ENCODE assay signal across 12 cellular contexts in the genomic region with DNA sequence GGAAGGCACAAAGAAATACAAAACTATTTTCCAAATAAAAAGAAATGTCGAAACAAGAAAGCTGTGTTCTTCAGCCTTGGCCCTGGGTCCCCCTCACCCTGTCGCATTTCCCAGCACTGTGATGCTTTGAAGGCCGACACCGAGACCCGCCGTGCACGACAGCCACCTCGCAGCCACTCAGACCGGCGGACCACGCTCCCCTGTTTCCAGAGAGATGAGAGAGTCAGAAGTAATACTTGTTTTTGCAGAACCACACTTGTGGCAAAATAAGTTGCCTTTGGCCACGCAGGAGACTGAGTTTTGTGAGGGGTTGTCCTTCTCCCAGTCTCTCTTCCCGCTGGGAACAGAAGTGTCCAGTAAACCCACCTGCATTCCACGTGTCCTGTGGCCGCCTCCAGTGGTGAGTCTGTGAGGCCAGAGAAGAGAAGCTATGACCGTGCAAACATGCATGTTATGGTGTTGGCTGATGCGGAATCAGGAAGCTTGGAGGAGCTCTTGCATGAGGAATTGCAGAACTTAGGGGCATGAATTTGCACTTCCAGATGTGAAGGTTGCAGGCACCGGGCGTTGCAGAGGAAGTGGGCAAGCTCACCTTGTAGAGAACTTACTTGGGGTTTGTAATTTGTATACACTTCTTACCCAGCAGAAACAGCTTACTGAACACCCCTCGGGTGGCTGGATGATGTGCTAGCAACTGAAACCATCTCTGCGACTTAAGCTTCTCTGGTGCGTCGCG.
"Had no signal": no experiment of that assay in that cellular context is flagged by ENCODE, and none has a peak within 500 bp of the region (broad histone marks: within the 10 kb centered on the region; RNA-seq: fewer than 3 reads in every experiment).

No MANE protein-coding gene starts in this region.

- H3K4me3 Mint-ChIP-seq: activated B cell treated with CpG ODN at 0.5 μM for 24 hours; activated naive CD4-positive, alpha-beta T cell treated with anti-CD3 and anti-CD28 coated beads, Interleukin-2, amount 10 ng/mL, durations not matched to agents 7 days and 5 days; activated T-helper 1 cell treated with anti-CD3 and anti-CD28 coated beads, Interleukin-12 subunit alpha, Interleukin-12 subunit beta, Interleukin-2, Interleukin-4 antibody, amounts not matched to agents 30 ng/mL and 10 ng/mL and 1 ng/mL, durations not matched to agents 14 hours and 24 hours and 36 hours; dendritic cell treated with granulocyte-macrophage colony-stimulating factor and Interleukin-4, amounts not matched to agents 40 ng/mL and 50 ng/mL, for 4 days; memory B cell; natural killer cell treated with Interleukin-12 subunit alpha and Interleukin-12 subunit beta and Interleukin-15 and Interleukin-18, amount 100 ng/mL, for 72 hours; T-helper 17 cell had no signal

- ATAC-seq: natural killer cell treated with Interleukin-12 subunit alpha and Interleukin-12 subunit beta and Interleukin-15 and Interleukin-18, amount 100 ng/mL, for 72 hours; T-helper 17 cell had no signal

- H3K9me3 ChIP-seq: tibial artery had no signal

- H3K27me3 Mint-ChIP-seq: activated B cell treated with CpG ODN at 0.5 μM for 24 hours; activated naive CD4-positive, alpha-beta T cell treated with anti-CD3 and anti-CD28 coated beads, Interleukin-2, amount 10 ng/mL, durations not matched to agents 7 days and 5 days; dendritic cell treated with granulocyte-macrophage colony-stimulating factor and Interleukin-4, amounts not matched to agents 40 ng/mL and 50 ng/mL, for 4 days; memory B cell; natural killer cell treated with Interleukin-12 subunit alpha and Interleukin-12 subunit beta and Interleukin-15 and Interleukin-18, amount 100 ng/mL, for 72 hours; T-helper 17 cell had no signal

- H3K36me3 ChIP-seq: cardiac muscle cell had no signal

- H3K4me1 Mint-ChIP-seq: activated B cell treated with CpG ODN at 0.5 μM for 24 hours; activated naive CD4-positive, alpha-beta T cell treated with anti-CD3 and anti-CD28 coated beads, Interleukin-2, amount 10 ng/mL, durations not matched to agents 7 days and 5 days; memory B cell; T-helper 17 cell had no signal

- H3K27ac ChIP-seq: cardiac muscle cell, tibial artery had no signal

- H3K9me3 Mint-ChIP-seq: activated B cell treated with CpG ODN at 0.5 μM for 24 hours; activated T-helper 1 cell treated with anti-CD3 and anti-CD28 coated beads, Interleukin-12 subunit alpha, Interleukin-12 subunit beta, Interleukin-2, Interleukin-4 antibody, amounts not matched to agents 30 ng/mL and 10 ng/mL and 1 ng/mL, durations not matched to agents 14 hours and 24 hours and 36 hours; dendritic cell treated with granulocyte-macrophage colony-stimulating factor and Interleukin-4, amounts not matched to agents 40 ng/mL and 50 ng/mL, for 4 days; memory B cell; natural killer cell treated with Interleukin-12 subunit alpha and Interleukin-12 subunit beta and Interleukin-15 and Interleukin-18, amount 100 ng/mL, for 72 hours had no signal

- H3K4me3 ChIP-seq: cardiac muscle cell, tibial artery had no signal

- H3K36me3 Mint-ChIP-seq: natural killer cell treated with Interleukin-12 subunit alpha and Interleukin-12 subunit beta and Interleukin-15 and Interleukin-18, amount 100 ng/mL, for 72 hours had no signal

- H3K27ac Mint-ChIP-seq: activated B cell treated with CpG ODN at 0.5 μM for 24 hours; activated naive CD4-positive, alpha-beta T cell treated with anti-CD3 and anti-CD28 coated beads, Interleukin-2, amount 10 ng/mL, durations not matched to agents 7 days and 5 days; activated T-helper 1 cell treated with anti-CD3 and anti-CD28 coated beads, Interleukin-12 subunit alpha, Interleukin-12 subunit beta, Interleukin-2, Interleukin-4 antibody, amounts not matched to agents 30 ng/mL and 10 ng/mL and 1 ng/mL, durations not matched to agents 14 hours and 24 hours and 36 hours; dendritic cell treated with granulocyte-macrophage colony-stimulating factor and Interleukin-4, amounts not matched to agents 40 ng/mL and 50 ng/mL, for 4 days; memory B cell; natural killer cell treated with Interleukin-12 subunit alpha and Interleukin-12 subunit beta and Interleukin-15 and Interleukin-18, amount 100 ng/mL, for 72 hours; T-helper 17 cell had no signal

- H3K4me1 ChIP-seq: tibial artery had no signal

- H3K27me3 ChIP-seq: cardiac muscle cell, tibial artery had no signal

- DNase-seq: activated B cell treated with CpG ODN at 0.5 μM for 24 hours; activated CD4-positive, alpha-beta T cell treated with anti-CD3 and anti-CD28 coated beads, Interleukin-2, amount 50 U/mL, for 1 hour; activated naive CD4-positive, alpha-beta T cell treated with anti-CD3 and anti-CD28 coated beads, Interleukin-2, amount 10 ng/mL, durations not matched to agents 7 days and 5 days; SIG-M5; stimulated activated CD4-positive, alpha-beta T cell treated with anti-CD3 and anti-CD28 coated beads, Interleukin-4, amount 100 ng/mL, for 4 hours; T-helper 17 cell had no signal
